In genomic region chr10:9828110-9828509, GRCh38 we compare ENCODE assay signal across 27 cellular contexts.
"Had no signal": no experiment of that assay in that cellular context is flagged by ENCODE, and none has a peak within 500 bp of the region (broad histone marks: within the 10 kb centered on the region; RNA-seq: fewer than 3 reads in every experiment).

No MANE protein-coding gene starts in this region.

- H3K36me3 ChIP-seq: colonic mucosa, esophagus muscularis mucosa, esophagus squamous epithelium, gastrocnemius medialis, gastroesophageal sphincter, heart left ventricle, heart right ventricle had no signal

- H3K9me3 ChIP-seq: colonic mucosa, esophagus muscularis mucosa, esophagus squamous epithelium, gastrocnemius medialis, gastroesophageal sphincter, heart left ventricle had no signal

- H3K27me3 ChIP-seq: colonic mucosa, dorsolateral prefrontal cortex, esophagus muscularis mucosa, esophagus squamous epithelium, foreskin keratinocyte, gastrocnemius medialis, gastroesophageal sphincter, heart left ventricle, heart right ventricle had no signal

- H3K27me3 Mint-ChIP-seq: dendritic cell treated with granulocyte-macrophage colony-stimulating factor and Interleukin-4, amounts not matched to agents 40 ng/mL and 50 ng/mL, for 4 days; effector memory CD8-positive, alpha-beta T cell had no signal

- DNase-seq: colonic mucosa; cortex of kidney; dermis blood vessel endothelial cell; dorsolateral prefrontal cortex; effector CD4-positive, alpha-beta T cell; effector CD8-positive, alpha-beta T cell; effector memory CD4-positive, alpha-beta T cell; effector memory CD8-positive, alpha-beta T cell; endodermal cell; erythroblast; esophagus squamous epithelium; foreskin fibroblast; foreskin keratinocyte; gastrocnemius medialis; glutamatergic neuron; head of caudate nucleus; heart left ventricle; heart right ventricle had no signal

- FAIRE-seq: colon, endothelial cell of umbilical vein, frontal cortex had no signal

- H3K27ac ChIP-seq: colonic mucosa, coronary artery, dorsolateral prefrontal cortex, epithelial cell of prostate, esophagus muscularis mucosa, esophagus squamous epithelium, foreskin keratinocyte, gastrocnemius medialis, gastroesophageal sphincter, heart left ventricle, heart right ventricle had no signal

- H3K27ac Mint-ChIP-seq: dendritic cell treated with granulocyte-macrophage colony-stimulating factor and Interleukin-4, amounts not matched to agents 40 ng/mL and 50 ng/mL, for 4 days; effector memory CD8-positive, alpha-beta T cell; endodermal cell had no signal

- H3K9me3 Mint-ChIP-seq: dendritic cell treated with granulocyte-macrophage colony-stimulating factor and Interleukin-4, amounts not matched to agents 40 ng/mL and 50 ng/mL, for 4 days; endodermal cell had no signal

- H3K4me3 ChIP-seq: colonic mucosa, coronary artery, dorsolateral prefrontal cortex, esophagus muscularis mucosa, esophagus squamous epithelium, gastrocnemius medialis, gastroesophageal sphincter, heart left ventricle, heart right ventricle had no signal

- ATAC-seq: effector memory CD8-positive, alpha-beta T cell; esophagus mucosa; foreskin keratinocyte; gastrocnemius medialis; gastroesophageal sphincter; heart left ventricle; heart right ventricle had no signal

- H3K4me3 Mint-ChIP-seq: dendritic cell treated with granulocyte-macrophage colony-stimulating factor and Interleukin-4, amounts not matched to agents 40 ng/mL and 50 ng/mL, for 4 days; effector memory CD8-positive, alpha-beta T cell; endodermal cell had no signal

- H3K4me1 ChIP-seq: colonic mucosa, esophagus muscularis mucosa, esophagus squamous epithelium, foreskin keratinocyte, gastrocnemius medialis, gastroesophageal sphincter, heart left ventricle, heart right ventricle had no signal
